1 cellular context compared by ENCODE assay signal in genomic region chr7:98021588-98022351, GRCh38.
TF ChIP-seq lines count a peak whose summit lies in the region.

No MANE protein-coding gene starts in this region.

TF ChIP-seq in HepG2, 621 proteins besides CTCF, POLR2A, EP300 and RAD21 (continued from another document):
- TF ChIP-seq ZBED4 (CRISPR knock-in tag; IDR thresholded peaks at IDR 0.05; ENCODE audit: borderline replicate concordance), result peak; percentile 19; the same call in 1 of the 2 replicates
- peak; percentile 60; the same call in 1 of the 2 replicates for TF ChIP-seq KDM2A (CRISPR knock-in tag; IDR thresholded peaks at IDR 0.05; ENCODE audit: borderline replicate concordance, low read depth)
- TF ChIP-seq RXRB (CRISPR knock-in tag; IDR thresholded peaks at IDR 0.05; ENCODE audit: borderline replicate concordance), result peak; percentile 40
- TF ChIP-seq TEAD3 (CRISPR knock-in tag; optimal IDR thresholded peaks at IDR 0.05; ENCODE audit: borderline replicate concordance), result peak; percentile 41
- TF ChIP-seq HDAC6 (IDR thresholded peaks at IDR 0.05; ENCODE audit: low read depth, low read length), result no peak
- TF ChIP-seq, protein P1, sequence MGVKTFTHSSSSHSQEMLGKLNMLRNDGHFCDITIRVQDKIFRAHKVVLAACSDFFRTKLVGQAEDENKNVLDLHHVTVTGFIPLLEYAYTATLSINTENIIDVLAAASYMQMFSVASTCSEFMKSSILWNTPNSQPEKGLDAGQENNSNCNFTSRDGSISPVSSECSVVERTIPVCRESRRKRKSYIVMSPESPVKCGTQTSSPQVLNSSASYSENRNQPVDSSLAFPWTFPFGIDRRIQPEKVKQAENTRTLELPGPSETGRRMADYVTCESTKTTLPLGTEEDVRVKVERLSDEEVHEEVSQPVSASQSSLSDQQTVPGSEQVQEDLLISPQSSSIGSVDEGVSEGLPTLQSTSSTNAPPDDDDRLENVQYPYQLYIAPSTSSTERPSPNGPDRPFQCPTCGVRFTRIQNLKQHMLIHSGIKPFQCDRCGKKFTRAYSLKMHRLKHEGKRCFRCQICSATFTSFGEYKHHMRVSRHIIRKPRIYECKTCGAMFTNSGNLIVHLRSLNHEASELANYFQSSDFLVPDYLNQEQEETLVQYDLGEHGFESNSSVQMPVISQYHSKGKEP (CRISPR knock-in tag; IDR thresholded peaks at IDR 0.05), result 0 out of 2 replicates have a peak, but pooled peaks have one; percentile 30
- TF ChIP-seq KAT2B (IDR thresholded peaks at IDR 0.05; ENCODE audit: borderline replicate concordance, low read depth, low read length), result no peak
- TF ChIP-seq PHB2 (IDR thresholded peaks at IDR 0.05; ENCODE audit: partially characterized antibody), result no peak
- peak; percentile 13; the same call in 1 of the 2 replicates for TF ChIP-seq ZSCAN25 (CRISPR knock-in tag; IDR thresholded peaks at IDR 0.05)
- TF ChIP-seq, protein P2, sequence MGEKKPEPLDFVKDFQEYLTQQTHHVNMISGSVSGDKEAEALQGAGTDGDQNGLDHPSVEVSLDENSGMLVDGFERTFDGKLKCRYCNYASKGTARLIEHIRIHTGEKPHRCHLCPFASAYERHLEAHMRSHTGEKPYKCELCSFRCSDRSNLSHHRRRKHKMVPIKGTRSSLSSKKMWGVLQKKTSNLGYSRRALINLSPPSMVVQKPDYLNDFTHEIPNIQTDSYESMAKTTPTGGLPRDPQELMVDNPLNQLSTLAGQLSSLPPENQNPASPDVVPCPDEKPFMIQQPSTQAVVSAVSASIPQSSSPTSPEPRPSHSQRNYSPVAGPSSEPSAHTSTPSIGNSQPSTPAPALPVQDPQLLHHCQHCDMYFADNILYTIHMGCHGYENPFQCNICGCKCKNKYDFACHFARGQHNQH (CRISPR knock-in tag; IDR thresholded peaks at IDR 0.05), result peak; percentile 41; the same call in 1 of the 2 replicates
- 0 out of 2 replicates have a peak, but pooled peaks have one; percentile 17 for TF ChIP-seq ZGPAT (CRISPR knock-in tag; IDR thresholded peaks at IDR 0.05)
- TF ChIP-seq, protein P3, sequence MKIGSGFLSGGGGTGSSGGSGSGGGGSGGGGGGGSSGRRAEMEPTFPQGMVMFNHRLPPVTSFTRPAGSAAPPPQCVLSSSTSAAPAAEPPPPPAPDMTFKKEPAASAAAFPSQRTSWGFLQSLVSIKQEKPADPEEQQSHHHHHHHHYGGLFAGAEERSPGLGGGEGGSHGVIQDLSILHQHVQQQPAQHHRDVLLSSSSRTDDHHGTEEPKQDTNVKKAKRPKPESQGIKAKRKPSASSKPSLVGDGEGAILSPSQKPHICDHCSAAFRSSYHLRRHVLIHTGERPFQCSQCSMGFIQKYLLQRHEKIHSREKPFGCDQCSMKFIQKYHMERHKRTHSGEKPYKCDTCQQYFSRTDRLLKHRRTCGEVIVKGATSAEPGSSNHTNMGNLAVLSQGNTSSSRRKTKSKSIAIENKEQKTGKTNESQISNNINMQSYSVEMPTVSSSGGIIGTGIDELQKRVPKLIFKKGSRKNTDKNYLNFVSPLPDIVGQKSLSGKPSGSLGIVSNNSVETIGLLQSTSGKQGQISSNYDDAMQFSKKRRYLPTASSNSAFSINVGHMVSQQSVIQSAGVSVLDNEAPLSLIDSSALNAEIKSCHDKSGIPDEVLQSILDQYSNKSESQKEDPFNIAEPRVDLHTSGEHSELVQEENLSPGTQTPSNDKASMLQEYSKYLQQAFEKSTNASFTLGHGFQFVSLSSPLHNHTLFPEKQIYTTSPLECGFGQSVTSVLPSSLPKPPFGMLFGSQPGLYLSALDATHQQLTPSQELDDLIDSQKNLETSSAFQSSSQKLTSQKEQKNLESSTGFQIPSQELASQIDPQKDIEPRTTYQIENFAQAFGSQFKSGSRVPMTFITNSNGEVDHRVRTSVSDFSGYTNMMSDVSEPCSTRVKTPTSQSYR (CRISPR knock-in tag; IDR thresholded peaks at IDR 0.05; ENCODE audit: borderline replicate concordance), result no peak
- no peak for TF ChIP-seq RNF2 (conservative IDR thresholded peaks at IDR 0.05; ENCODE audit: low read depth)
- TF ChIP-seq, protein P4, sequence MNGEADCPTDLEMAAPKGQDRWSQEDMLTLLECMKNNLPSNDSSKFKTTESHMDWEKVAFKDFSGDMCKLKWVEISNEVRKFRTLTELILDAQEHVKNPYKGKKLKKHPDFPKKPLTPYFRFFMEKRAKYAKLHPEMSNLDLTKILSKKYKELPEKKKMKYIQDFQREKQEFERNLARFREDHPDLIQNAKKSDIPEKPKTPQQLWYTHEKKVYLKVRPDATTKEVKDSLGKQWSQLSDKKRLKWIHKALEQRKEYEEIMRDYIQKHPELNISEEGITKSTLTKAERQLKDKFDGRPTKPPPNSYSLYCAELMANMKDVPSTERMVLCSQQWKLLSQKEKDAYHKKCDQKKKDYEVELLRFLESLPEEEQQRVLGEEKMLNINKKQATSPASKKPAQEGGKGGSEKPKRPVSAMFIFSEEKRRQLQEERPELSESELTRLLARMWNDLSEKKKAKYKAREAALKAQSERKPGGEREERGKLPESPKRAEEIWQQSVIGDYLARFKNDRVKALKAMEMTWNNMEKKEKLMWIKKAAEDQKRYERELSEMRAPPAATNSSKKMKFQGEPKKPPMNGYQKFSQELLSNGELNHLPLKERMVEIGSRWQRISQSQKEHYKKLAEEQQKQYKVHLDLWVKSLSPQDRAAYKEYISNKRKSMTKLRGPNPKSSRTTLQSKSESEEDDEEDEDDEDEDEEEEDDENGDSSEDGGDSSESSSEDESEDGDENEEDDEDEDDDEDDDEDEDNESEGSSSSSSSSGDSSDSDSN (CRISPR knock-in tag; IDR thresholded peaks at IDR 0.05), result 0 out of 2 replicates have a peak, but pooled peaks have one; percentile 26
- TF ChIP-seq ARNT2 (CRISPR knock-in tag; IDR thresholded peaks at IDR 0.05; ENCODE audit: low read depth), result 0 out of 2 replicates have a peak, but pooled peaks have one; percentile 28
- TF ChIP-seq, protein P5, sequence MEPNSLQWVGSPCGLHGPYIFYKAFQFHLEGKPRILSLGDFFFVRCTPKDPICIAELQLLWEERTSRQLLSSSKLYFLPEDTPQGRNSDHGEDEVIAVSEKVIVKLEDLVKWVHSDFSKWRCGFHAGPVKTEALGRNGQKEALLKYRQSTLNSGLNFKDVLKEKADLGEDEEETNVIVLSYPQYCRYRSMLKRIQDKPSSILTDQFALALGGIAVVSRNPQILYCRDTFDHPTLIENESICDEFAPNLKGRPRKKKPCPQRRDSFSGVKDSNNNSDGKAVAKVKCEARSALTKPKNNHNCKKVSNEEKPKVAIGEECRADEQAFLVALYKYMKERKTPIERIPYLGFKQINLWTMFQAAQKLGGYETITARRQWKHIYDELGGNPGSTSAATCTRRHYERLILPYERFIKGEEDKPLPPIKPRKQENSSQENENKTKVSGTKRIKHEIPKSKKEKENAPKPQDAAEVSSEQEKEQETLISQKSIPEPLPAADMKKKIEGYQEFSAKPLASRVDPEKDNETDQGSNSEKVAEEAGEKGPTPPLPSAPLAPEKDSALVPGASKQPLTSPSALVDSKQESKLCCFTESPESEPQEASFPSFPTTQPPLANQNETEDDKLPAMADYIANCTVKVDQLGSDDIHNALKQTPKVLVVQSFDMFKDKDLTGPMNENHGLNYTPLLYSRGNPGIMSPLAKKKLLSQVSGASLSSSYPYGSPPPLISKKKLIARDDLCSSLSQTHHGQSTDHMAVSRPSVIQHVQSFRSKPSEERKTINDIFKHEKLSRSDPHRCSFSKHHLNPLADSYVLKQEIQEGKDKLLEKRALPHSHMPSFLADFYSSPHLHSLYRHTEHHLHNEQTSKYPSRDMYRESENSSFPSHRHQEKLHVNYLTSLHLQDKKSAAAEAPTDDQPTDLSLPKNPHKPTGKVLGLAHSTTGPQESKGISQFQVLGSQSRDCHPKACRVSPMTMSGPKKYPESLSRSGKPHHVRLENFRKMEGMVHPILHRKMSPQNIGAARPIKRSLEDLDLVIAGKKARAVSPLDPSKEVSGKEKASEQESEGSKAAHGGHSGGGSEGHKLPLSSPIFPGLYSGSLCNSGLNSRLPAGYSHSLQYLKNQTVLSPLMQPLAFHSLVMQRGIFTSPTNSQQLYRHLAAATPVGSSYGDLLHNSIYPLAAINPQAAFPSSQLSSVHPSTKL (CRISPR knock-in tag; IDR thresholded peaks at IDR 0.05), result 0 out of 2 replicates have a peak, but pooled peaks have one; percentile 8
- no peak for TF ChIP-seq TOPORS (CRISPR knock-in tag; IDR thresholded peaks at IDR 0.05)
- TF ChIP-seq CEBPG (CRISPR knock-in tag; IDR thresholded peaks at IDR 0.05), result peak; percentile 29; the same call in 1 of the 2 replicates
TF ChIP-seq in HepG2: peak in this region for 34.
